Comparison of ENCODE assay signal across 1 cellular context in the genomic region with DNA sequence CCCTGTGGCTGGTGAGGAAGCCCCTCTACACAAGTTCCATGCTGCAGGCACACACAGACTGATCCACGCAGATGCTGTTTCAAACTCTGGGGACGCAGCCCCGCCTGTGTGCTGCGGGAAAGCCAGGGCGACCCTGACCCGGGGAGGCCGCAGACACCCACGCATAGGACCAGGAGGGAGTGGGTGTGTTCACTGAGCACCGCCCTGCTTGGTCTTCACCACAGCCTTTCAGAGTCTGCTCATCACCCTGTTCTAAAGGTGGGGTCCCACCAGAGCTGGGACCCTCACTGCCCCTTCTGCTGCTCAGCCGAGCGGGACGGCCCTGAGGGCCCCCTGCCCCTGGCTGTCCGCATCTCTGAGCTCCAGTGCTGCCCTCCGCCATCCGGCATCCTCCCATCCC.
A peak's percentile ranks its signal among the peaks of the same experiment; 100 is the strongest.
TF ChIP-seq lines count a peak whose summit lies in the region.

No MANE protein-coding gene starts in this region.

TF ChIP-seq in K562, 482 proteins besides CTCF, POLR2A, EP300 and RAD21:
- TF ChIP-seq TSC22D4 (tag; IDR thresholded peaks at IDR 0.05) = no peak
- TF ChIP-seq EGR1 (conservative IDR thresholded peaks at IDR 0.05) = peak; percentile 91
